ENCODE assay signal across 26 cellular contexts in genomic region chr5:4576161-4576748, GRCh38.
DNase-seq lines count a peak whose midpoint lies in the region; ATAC-seq, FAIRE-seq and TF ChIP-seq lines count a peak whose summit lies in the region.
"Had no signal": no experiment of that assay in that cellular context is flagged by ENCODE, and none has a peak within 500 bp of the region (broad histone marks: within the 10 kb centered on the region; RNA-seq: fewer than 3 reads in every experiment).

No MANE protein-coding gene starts in this region.

- no peaks in the 10 kb centered on the region for H3K36me3 Mint-ChIP-seq in naive thymus-derived CD4-positive, alpha-beta T cell
- H3K36me3 Mint-ChIP-seq in CD8-positive, alpha-beta memory T cell, result peaks cover 0 to 1% (median 0%) of the 10 kb centered on the region in 3 donors
- H3K36me3 Mint-ChIP-seq: CD8-positive, alpha-beta T cell had no signal

- DNase-seq in H4 (ENCODE audit: low spot score) (peak; percentile 78), RWPE2 (ENCODE audit: low spot score) (no peak), epithelial cell of esophagus (ENCODE audit: low read depth) (peak; percentile 9), urothelium cell line (ENCODE audit: low spot score) (peak; percentile 45), G401 (ENCODE audit: low spot score) (no peak)
- no peak for DNase-seq in naive thymus-derived CD4-positive, alpha-beta T cell
- no peak for DNase-seq in CD8-positive, alpha-beta memory T cell
- DNase-seq: activated CD4-positive, alpha-beta T cell treated with anti-CD3 and anti-CD28 coated beads, Interleukin-2, amount 10 ng/mL, durations not matched to agents 7 days and 5 days; activated CD8-positive, alpha-beta memory T cell treated with anti-CD3 and anti-CD28 coated beads, Interleukin-2, amount 10 ng/mL, durations not matched to agents 7 days and 5 days; activated naive CD4-positive, alpha-beta T cell treated with Interleukin-2 at 50 U/mL for 16 hours; activated T-cell treated with anti-CD3 and anti-CD28 coated beads, Interleukin-2, amount 50 U/mL, for 72 hours; CD8-positive, alpha-beta T cell; central memory CD4-positive, alpha-beta T cell; GF-D8; hypothalamus; mucosa of descending colon; MV-4-11; NCI-H2171 treated with DMSO at 0.1 percent for 48 hours; NCI-H524; sigmoid colon; T-helper 9 cell; WERI-Rb-1 had no signal

- no peak overlapping the region for H3K4me3 ChIP-seq in RWPE2 (ENCODE audit: severe bottlenecking)
- no peak overlapping the region for H3K4me3 ChIP-seq in epithelial cell of esophagus (ENCODE audit: low read length)
- H3K4me3 ChIP-seq in naive thymus-derived CD4-positive, alpha-beta T cell (ENCODE audit: low read length), result no peak overlapping the region
- no peak overlapping the region for H3K4me3 ChIP-seq in CD8-positive, alpha-beta memory T cell (ENCODE audit: low read length)
- H3K4me3 ChIP-seq: mucosa of descending colon, sigmoid colon had no signal

- H3K27ac ChIP-seq in RWPE2 (ENCODE audit: poor library complexity, severe bottlenecking), result peak overlapping the region; percentile 7
- no peak overlapping the region for H3K27ac ChIP-seq in naive thymus-derived CD4-positive, alpha-beta T cell (ENCODE audit: low read depth, low read length)
- no peak overlapping the region for H3K27ac ChIP-seq in CD8-positive, alpha-beta memory T cell (ENCODE audit: low read depth, low read length)
- H3K27ac ChIP-seq: RWPE1, sigmoid colon, WERI-Rb-1 had no signal

- intact Hi-C loops in naive thymus-derived CD4-positive, alpha-beta T cell (cut with micrococcal nuclease), result no loop called here

- no peak overlapping the region for H3K27ac Mint-ChIP-seq in naive thymus-derived CD4-positive, alpha-beta T cell
- no peak overlapping the region for H3K27ac Mint-ChIP-seq in CD8-positive, alpha-beta memory T cell
- H3K27ac Mint-ChIP-seq: activated CD4-positive, alpha-beta T cell treated with anti-CD3 and anti-CD28 coated beads, Interleukin-2, amount 10 ng/mL, durations not matched to agents 7 days and 5 days; activated CD8-positive, alpha-beta memory T cell treated with anti-CD3 and anti-CD28 coated beads, Interleukin-2, amount 10 ng/mL, durations not matched to agents 7 days and 5 days; activated T-cell treated with anti-CD3 and anti-CD28 coated beads, Interleukin-2, amount 50 U/mL, for 72 hours; CD8-positive, alpha-beta T cell; stimulated activated naive CD8-positive, alpha-beta T cell treated with anti-CD3 and anti-CD28 coated beads, Interleukin-15, Interleukin-2, amounts not matched to agents 100 ng/mL and 50 ng/mL, for 24 hours had no signal

- FAIRE-seq in urothelium cell line (lab: Jason Lieb, UNC), result no peak
- FAIRE-seq: frontal cortex, H54 had no signal

- H3K9me3 ChIP-seq in RWPE2 (ENCODE audit: severe bottlenecking), result no peaks in the 10 kb centered on the region
- no peaks in the 10 kb centered on the region for H3K9me3 ChIP-seq in naive thymus-derived CD4-positive, alpha-beta T cell (ENCODE audit: control insufficient read depth in 2 of 3, low read length in 3 of 3)
- H3K9me3 ChIP-seq in CD8-positive, alpha-beta memory T cell (ENCODE audit: low read length), result no peaks in the 10 kb centered on the region
- H3K9me3 ChIP-seq: sigmoid colon had no signal

- POLR2A ChIA-PET in naive thymus-derived CD4-positive, alpha-beta T cell (lab: Charles Lee), result no interaction called here
- POLR2A ChIA-PET in CD8-positive, alpha-beta memory T cell (lab: Charles Lee), result no interaction called here

- ATAC-seq in RWPE2 (ENCODE audit: low read depth), result peak; percentile 66; the same call in 2 of the 3 replicates
- no peak for ATAC-seq in naive thymus-derived CD4-positive, alpha-beta T cell
- ATAC-seq: activated CD8-positive, alpha-beta memory T cell treated with anti-CD3 and anti-CD28 coated beads, Interleukin-2, amount 10 ng/mL, durations not matched to agents 7 days and 5 days; activated T-cell treated with anti-CD3 and anti-CD28 coated beads, Interleukin-2, amount 50 U/mL, for 72 hours; CD8-positive, alpha-beta T cell; mucosa of descending colon had no signal

- no peak for TF ChIP-seq CTCF in RWPE2 (IDR thresholded peaks at IDR 0.05; ENCODE audit: poor library complexity, severe bottlenecking)
- no peak for TF ChIP-seq CTCF in epithelial cell of esophagus (IDR thresholded peaks at IDR 0.05; ENCODE audit: insufficient read depth, low read depth, low read length, missing control alignments)

- no peaks in the 10 kb centered on the region for H3K27me3 Mint-ChIP-seq in naive thymus-derived CD4-positive, alpha-beta T cell
- H3K27me3 Mint-ChIP-seq in CD8-positive, alpha-beta memory T cell, result peaks cover 0 to 3% of the 10 kb centered on the region in 2 donors
- H3K27me3 Mint-ChIP-seq: activated CD4-positive, alpha-beta T cell treated with anti-CD3 and anti-CD28 coated beads, Interleukin-2, amount 10 ng/mL, durations not matched to agents 7 days and 5 days; activated CD8-positive, alpha-beta memory T cell treated with anti-CD3 and anti-CD28 coated beads, Interleukin-2, amount 10 ng/mL, durations not matched to agents 7 days and 5 days; stimulated activated naive CD8-positive, alpha-beta T cell treated with anti-CD3 and anti-CD28 coated beads, Interleukin-15, Interleukin-2, amounts not matched to agents 100 ng/mL and 50 ng/mL, for 24 hours had no signal

- CTCF ChIA-PET in naive thymus-derived CD4-positive, alpha-beta T cell (lab: Charles Lee), result no interaction called here
- CTCF ChIA-PET in CD8-positive, alpha-beta memory T cell (lab: Charles Lee), result no interaction called here

- no peaks in the 10 kb centered on the region for H3K36me3 ChIP-seq in RWPE2 (ENCODE audit: low read depth)
- H3K36me3 ChIP-seq in naive thymus-derived CD4-positive, alpha-beta T cell (ENCODE audit: control insufficient read depth in 2 of 3, insufficient read depth in 3 of 3, low read length in 3 of 3), result no peaks in the 10 kb centered on the region
- H3K36me3 ChIP-seq in CD8-positive, alpha-beta memory T cell (ENCODE audit: insufficient read depth, low read length), result no peaks in the 10 kb centered on the region
- H3K36me3 ChIP-seq: sigmoid colon, WERI-Rb-1 had no signal

- no peaks in the 10 kb centered on the region for H3K27me3 ChIP-seq in RWPE2 (ENCODE audit: insufficient read depth, poor library complexity, severe bottlenecking)
- no peaks in the 10 kb centered on the region for H3K27me3 ChIP-seq in naive thymus-derived CD4-positive, alpha-beta T cell (ENCODE audit: control insufficient read depth in 2 of 2, insufficient read depth in 2 of 2, low read length in 2 of 2)
- H3K27me3 ChIP-seq in CD8-positive, alpha-beta memory T cell (ENCODE audit: insufficient read depth, low read length, poor library complexity, severe bottlenecking), result no peaks in the 10 kb centered on the region
- H3K27me3 ChIP-seq: sigmoid colon had no signal

- H3K4me1 Mint-ChIP-seq in naive thymus-derived CD4-positive, alpha-beta T cell, result no peaks in the 10 kb centered on the region
- H3K4me1 Mint-ChIP-seq in CD8-positive, alpha-beta memory T cell, result no peaks in the 10 kb centered on the region
- H3K4me1 Mint-ChIP-seq: activated CD4-positive, alpha-beta T cell treated with anti-CD3 and anti-CD28 coated beads, Interleukin-2, amount 10 ng/mL, durations not matched to agents 7 days and 5 days; activated CD8-positive, alpha-beta memory T cell treated with anti-CD3 and anti-CD28 coated beads, Interleukin-2, amount 10 ng/mL, durations not matched to agents 7 days and 5 days had no signal

- in situ Hi-C loops in G401 (cut with HindIII; ENCODE audit: low sequenced_read_pairs), result no loop called here

- peaks cover 6% of the 10 kb centered on the region for H3K4me1 ChIP-seq in RWPE2 (ENCODE audit: insufficient read depth, poor library complexity, severe bottlenecking)
- H3K4me1 ChIP-seq in naive thymus-derived CD4-positive, alpha-beta T cell (ENCODE audit: control insufficient read depth in 2 of 2, insufficient read depth in 2 of 2, low read length in 2 of 2), result no peaks in the 10 kb centered on the region
- no peaks in the 10 kb centered on the region for H3K4me1 ChIP-seq in CD8-positive, alpha-beta memory T cell (ENCODE audit: insufficient read depth, low read length)
- H3K4me1 ChIP-seq: sigmoid colon had no signal

- H3K9me3 Mint-ChIP-seq in naive thymus-derived CD4-positive, alpha-beta T cell, result peaks cover 0 to 27% (median 8%) of the 10 kb centered on the region in 11 donors
- H3K9me3 Mint-ChIP-seq in CD8-positive, alpha-beta memory T cell, result peaks cover 3 to 22% (median 16%) of the 10 kb centered on the region in 5 donors

- H3K4me3 Mint-ChIP-seq in naive thymus-derived CD4-positive, alpha-beta T cell, result no peak overlapping the region
- H3K4me3 Mint-ChIP-seq in CD8-positive, alpha-beta memory T cell, result no peak overlapping the region
- H3K4me3 Mint-ChIP-seq: activated CD4-positive, alpha-beta T cell treated with anti-CD3 and anti-CD28 coated beads, Interleukin-2, amount 10 ng/mL, durations not matched to agents 7 days and 5 days; activated CD8-positive, alpha-beta memory T cell treated with anti-CD3 and anti-CD28 coated beads, Interleukin-2, amount 10 ng/mL, durations not matched to agents 7 days and 5 days; activated T-cell treated with anti-CD3 and anti-CD28 coated beads, Interleukin-2, amount 50 U/mL, for 72 hours; CD8-positive, alpha-beta T cell; stimulated activated naive CD8-positive, alpha-beta T cell treated with anti-CD3 and anti-CD28 coated beads, Interleukin-15, Interleukin-2, amounts not matched to agents 100 ng/mL and 50 ng/mL, for 24 hours had no signal

Comparison
In these comparisons a context has a peak if more than half of its experiments do, and no peak if none do; other contexts are left out.
1. DNase-seq: peak in H4 (single experiment), epithelial cell of esophagus (single experiment) and urothelium cell line (single experiment); none in RWPE2 (single experiment), naive thymus-derived CD4-positive, alpha-beta T cell (0 of 9), CD8-positive, alpha-beta memory T cell (0 of 5) and G401 (single experiment).